8 cellular contexts compared by ENCODE assay signal in the genomic region with DNA sequence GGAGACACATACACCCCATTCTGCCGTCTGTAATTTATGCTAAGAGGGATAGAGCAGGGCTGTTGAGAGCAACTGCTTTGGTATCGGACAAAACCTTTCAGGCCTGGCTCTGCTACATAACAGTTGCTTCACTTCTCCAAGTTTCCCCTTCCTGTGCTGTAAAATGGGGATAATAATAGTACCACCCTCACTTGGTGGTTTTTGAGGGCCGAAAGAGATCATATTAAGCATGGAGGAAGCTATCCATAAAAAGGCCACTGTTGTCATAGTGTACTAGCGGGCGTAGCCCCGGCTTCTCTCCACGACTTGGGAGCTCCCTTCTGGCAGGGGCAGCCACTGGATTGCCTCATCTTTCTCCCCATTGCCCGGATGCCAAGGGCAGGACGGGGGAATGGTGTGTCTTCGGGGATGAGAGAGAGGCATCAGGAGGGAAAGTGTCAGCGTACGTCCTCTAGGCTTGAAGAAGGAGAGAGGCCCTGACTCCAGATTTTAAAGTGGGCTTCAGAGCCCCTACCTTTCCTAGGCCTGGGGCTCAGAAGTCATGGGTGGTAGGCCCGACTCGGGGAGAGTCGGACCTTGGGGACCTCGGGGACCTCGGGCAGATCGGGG. TPM values are rescaled to one million over a fixed set of nuclear protein-coding genes. Genes with fewer than 3 reads are reported as not detected.
DNase-seq lines count a peak whose midpoint lies in the region; ATAC-seq and TF ChIP-seq lines count a peak whose summit lies in the region.

No MANE protein-coding gene starts in this region.

- peaks cover 0 to 18% of the 10 kb centered on the region in 2 experiments; a peak in 1 of 3 replicates for H3K36me3 ChIP-seq in HEK293 (ENCODE audit: control insufficient read depth in 2 of 2, insufficient read depth in 1 of 2, low read length in 2 of 2)
- no peaks in the 10 kb centered on the region for H3K36me3 ChIP-seq in SU-DHL-6 (ENCODE audit: low read length)
- no peaks in the 10 kb centered on the region for H3K36me3 ChIP-seq in cardiac muscle cell

- peak overlapping the region; percentile 91 for H3K4me2 ChIP-seq in SU-DHL-6 (ENCODE audit: low read depth, low read length, poor library complexity, severe bottlenecking)

- H3F3A ChIP-seq in SU-DHL-6 (ENCODE audit: insufficient read depth): peaks cover 11% of the 10 kb centered on the region

- H3K4me1 ChIP-seq in HEK293 (ENCODE audit: control insufficient read depth, insufficient read depth, low read length): no peaks in the 10 kb centered on the region
- no peaks in the 10 kb centered on the region for H3K4me1 ChIP-seq in cardiac muscle cell (ENCODE audit: low read depth)

- H3K9me3 ChIP-seq in HEK293 (ENCODE audit: control insufficient read depth, insufficient read depth, low read depth, low read length) (no peaks in the 10 kb centered on the region), SU-DHL-6 (ENCODE audit: insufficient read depth, low read length) (no peaks in the 10 kb centered on the region), cardiac muscle cell (ENCODE audit: low read depth) (no peaks in the 10 kb centered on the region)

- H3K9ac ChIP-seq in SU-DHL-6 (ENCODE audit: low read length): peak overlapping the region; percentile 79

- peaks cover 11% of the 10 kb centered on the region for H3K79me2 ChIP-seq in SU-DHL-6 (ENCODE audit: insufficient read depth, low read length)

- no peaks in the 10 kb centered on the region for H3K9me2 ChIP-seq in SU-DHL-6 (replicated peaks; ENCODE audit: insufficient read depth, low read length)

- H4K20me1 ChIP-seq in SU-DHL-6 (ENCODE audit: low read depth, low read length): no peaks in the 10 kb centered on the region

- POLR2A ChIA-PET in HEK293 (lab: Yijun Ruan, JAX): interaction anchor here (0.6 to 1.0 kb wide), 2 partner anchors 35 to 930 kb away, joined by 4 to 6 read pairs; no protein-coding TSS in a partner anchor

- DNase-seq in cardiac muscle cell (ENCODE audit: low read depth in 1 of 2, low spot score in 1 of 2) (no peak), NCI-H2227 treated with DMSO at 0.1 percent for 48 hours (lab: John Stamatoyannopoulos, UW) (no peak), ureter (ENCODE audit: low spot score) (no peak)
- no peak for DNase-seq in activated effector memory CD4-positive, alpha-beta T cell treated with Interleukin-2 at 50 U/mL for 16 hours

- TF ChIP-seq CTCF in HEK293 (tag by site-specific recombination; IDR thresholded peaks at IDR 0.05) (no peak), SU-DHL-6 (IDR thresholded peaks at IDR 0.05; ENCODE audit: insufficient read depth, low read length, poor library complexity, severe bottlenecking) (no peak), cardiac muscle cell (IDR thresholded peaks at IDR 0.05; ENCODE audit: low read depth, low read length) (no peak)

- H3K27ac ChIP-seq in HEK293 (ENCODE audit: extremely low read depth, low read depth, low read length): no peak overlapping the region
- H3K27ac ChIP-seq in SU-DHL-6 (ENCODE audit: low read depth, low read length): no peak overlapping the region
- no peak overlapping the region for H3K27ac ChIP-seq in cardiac muscle cell
- peak overlapping the region in 13 of 21 experiments; percentile 1 to 90 (median 71) for H3K27ac ChIP-seq in skin epidermis

- ATAC-seq in HG03135 (IDR thresholded peaks at IDR 0.05; ENCODE audit: unreplicated experiment): no peak

- H3K27me3 ChIP-seq in SU-DHL-6 (ENCODE audit: low read length): no peaks in the 10 kb centered on the region
- H3K27me3 ChIP-seq in cardiac muscle cell: peaks cover 57% of the 10 kb centered on the region

- H3K4me3 ChIP-seq in HEK293 (ENCODE audit: low read depth, low read length): no peak overlapping the region
- H3K4me3 ChIP-seq in SU-DHL-6 (ENCODE audit: insufficient read depth, low read length, poor library complexity, severe bottlenecking): peak overlapping the region; percentile 47
- H3K4me3 ChIP-seq in cardiac muscle cell: peak overlapping the region; percentile 24
- H3K4me3 ChIP-seq in skin epidermis: peak overlapping the region; percentile 45 to 75 (median 67)

- CTCF ChIA-PET in HEK293 (lab: Yijun Ruan, JAX): interaction anchor here (0.6 to 1.7 kb wide), 2 partner anchors 35 to 207 kb away, joined by 4 to 8 read pairs; no protein-coding TSS in a partner anchor

- H2AFZ ChIP-seq in SU-DHL-6 (ENCODE audit: low read depth, low read length, severe bottlenecking): peak overlapping the region; percentile 66

TF ChIP-seq in HEK293, 187 proteins besides CTCF, POLR2A, EP300 and RAD21:
- peak; percentile 92 for TF ChIP-seq ZNF335 (tag by site-specific recombination; conservative IDR thresholded peaks at IDR 0.05)
- TF ChIP-seq, protein P1, sequence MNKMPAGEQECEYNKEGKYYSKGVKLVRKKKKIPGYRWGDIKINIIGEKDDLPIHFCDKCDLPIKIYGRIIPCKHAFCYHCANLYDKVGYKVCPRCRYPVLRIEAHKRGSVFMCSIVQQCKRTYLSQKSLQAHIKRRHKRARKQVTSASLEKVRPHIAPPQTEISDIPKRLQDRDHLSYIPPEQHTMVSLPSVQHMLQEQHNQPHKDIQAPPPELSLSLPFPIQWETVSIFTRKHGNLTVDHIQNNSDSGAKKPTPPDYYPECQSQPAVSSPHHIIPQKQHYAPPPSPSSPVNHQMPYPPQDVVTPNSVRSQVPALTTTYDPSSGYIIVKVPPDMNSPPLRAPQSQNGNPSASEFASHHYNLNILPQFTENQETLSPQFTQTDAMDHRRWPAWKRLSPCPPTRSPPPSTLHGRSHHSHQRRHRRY (tag by site-specific recombination; IDR thresholded peaks at IDR 0.05): no peak
TF ChIP-seq in HEK293: peak in this region for 1.

RNA-seq across cellular contexts. Expression of a gene that starts 0.6 kb away (rescaled TPM):
- total RNA-seq in cardiac muscle cell (0.88 TPM in 1 of 2 replicates, not detected in the other), ureter (28.5 TPM)
- 1.0 TPM in 1 of 2 replicates, not detected in the other for polyA plus RNA-seq in cardiac muscle cell

RNA-seq across cellular contexts. Expression of a gene that starts 52.6 kb away (rescaled TPM):
- total RNA-seq in cardiac muscle cell (8.1 and 11.1 TPM in 2 replicates), ureter (84.3 TPM)
- 3.9 and 5.5 TPM in 2 replicates for polyA plus RNA-seq in cardiac muscle cell

Comparison
In these comparisons a context has a peak if more than half of its experiments do, and no peak if none do; other contexts are left out.
1. H3K27ac ChIP-seq: peak in skin epidermis (13 of 21); none in HEK293 (single experiment), SU-DHL-6 (single experiment) and cardiac muscle cell (single experiment).
2. RNA of a gene that starts 0.6 kb away (total RNA-seq): 28.5 TPM in ureter (single experiment); 0.88 TPM in cardiac muscle cell; every median in the first group is over 10 times any median in the second.